In genomic region chr19:29664753-29665214, GRCh38 we compare ENCODE assay signal across 8 cellular contexts. TPM values are rescaled to one million over a fixed set of nuclear protein-coding genes. Genes with fewer than 3 reads are reported as not detected.
A peak's percentile ranks its signal among the peaks of the same experiment; 100 is the strongest.
DNase-seq lines count a peak whose midpoint lies in the region; ATAC-seq and TF ChIP-seq lines count a peak whose summit lies in the region.

No MANE protein-coding gene starts in this region.

- peak; percentile 9 for ATAC-seq in activated CD4-positive, alpha-beta T cell treated with anti-CD3 and anti-CD28 coated beads for 36 hours
- ATAC-seq in activated T-cell treated with anti-CD3 and anti-CD28 coated beads, Interleukin-2, amount 50 U/mL, for 72 hours (replicated peaks in 1 of 2) = peak in 1 of 2 donors; percentile 42

- DNase-seq in activated CD4-positive, alpha-beta T cell treated with anti-CD3 and anti-CD28 coated beads for 36 hours = no peak
- DNase-seq in activated CD4-positive, alpha-beta T cell treated with anti-CD3 and anti-CD28 coated beads, Interleukin-2, amount 50 U/mL, for 1 hour = no peak
- DNase-seq in activated T-cell treated with anti-CD3 and anti-CD28 coated beads, Interleukin-2, amount 50 U/mL, for 72 hours = no peak
- DNase-seq in kidney epithelial cell (ENCODE audit: low read depth) (no peak), thyroid gland (no peak), DMS153 (lab: John Stamatoyannopoulos, UW) (no peak), islet precursor cell (no peak), head of caudate nucleus (no peak)

- H3K27me3 ChIP-seq in kidney epithelial cell (ENCODE audit: control insufficient read depth, insufficient read depth, low read length) (no peaks in the 10 kb centered on the region), thyroid gland (no peaks in the 10 kb centered on the region)

- H3K36me3 Mint-ChIP-seq in activated CD4-positive, alpha-beta T cell treated with anti-CD3 and anti-CD28 coated beads for 36 hours (ENCODE audit: low read depth) = peaks cover 18% of the 10 kb centered on the region
- H3K36me3 Mint-ChIP-seq in activated T-cell treated with anti-CD3 and anti-CD28 coated beads, Interleukin-2, amount 50 U/mL, for 72 hours (ENCODE audit: insufficient read depth in 2 of 2) = peaks cover 5 to 8% of the 10 kb centered on the region in 2 donors

- peak overlapping the region; percentile 82 for H3K4me3 ChIP-seq in kidney epithelial cell (ENCODE audit: low read depth, low read length)
- H3K4me3 ChIP-seq in thyroid gland (replicated peaks in 1 of 3) = peak overlapping the region; percentile 30 to 93 (median 87)

- peaks cover 70% of the 10 kb centered on the region for H3K4me1 Mint-ChIP-seq in activated CD4-positive, alpha-beta T cell treated with anti-CD3 and anti-CD28 coated beads for 36 hours
- peaks cover 70% of the 10 kb centered on the region for H3K4me1 Mint-ChIP-seq in activated T-cell treated with anti-CD3 and anti-CD28 coated beads, Interleukin-2, amount 50 U/mL, for 72 hours (ENCODE audit: low read depth)

- H3K4me3 Mint-ChIP-seq in activated CD4-positive, alpha-beta T cell treated with anti-CD3 and anti-CD28 coated beads for 36 hours = peak overlapping the region; percentile 72
- peak overlapping the region; percentile 69 to 85 for H3K4me3 Mint-ChIP-seq in activated T-cell treated with anti-CD3 and anti-CD28 coated beads, Interleukin-2, amount 50 U/mL, for 72 hours

- intact Hi-C loops in activated CD4-positive, alpha-beta T cell treated with anti-CD3 and anti-CD28 coated beads for 36 hours (cut with DNase I, micrococcal nuclease) = loop anchor here (1.0 to 10.0 kb wide), 11 partner anchors 16 to 1550 kb away; partner anchors contain the start of genes C19orf12 (in 1 of the 2), POP4 (in 1 of the 2), UQCRFS1 (in 1 of the 2) and URI1 (in 1 of the 2)
- intact Hi-C loops in thyroid gland (cut with DNase I) = loop anchor here (10.0 kb wide), 1 partner anchor 50 kb away; the partner anchor contains the start of gene C19orf12
- intact Hi-C loops in head of caudate nucleus (cut with DNase I) = loop anchor here (10.0 kb wide), 1 partner anchor 50 kb away; the partner anchor contains the start of gene C19orf12

- TF ChIP-seq CTCF in kidney epithelial cell (IDR thresholded peaks at IDR 0.05; ENCODE audit: insufficient read depth, low read length, poor library complexity, severe bottlenecking) (no peak), thyroid gland (IDR thresholded peaks at IDR 0.05) (no peak)

- CTCF ChIA-PET in activated CD4-positive, alpha-beta T cell treated with anti-CD3 and anti-CD28 coated beads for 36 hours (lab: Charles Lee) = interaction anchor here (0.6 to 5.2 kb wide), 10 partner anchors 8 to 58 kb away, joined by 3 to 55 read pairs (median 7); partner anchors contain the start of genes C19orf12 and POP4

- H3K9me3 Mint-ChIP-seq in activated CD4-positive, alpha-beta T cell treated with anti-CD3 and anti-CD28 coated beads for 36 hours (ENCODE audit: low read depth) = no peaks in the 10 kb centered on the region
- H3K9me3 Mint-ChIP-seq in activated T-cell treated with anti-CD3 and anti-CD28 coated beads, Interleukin-2, amount 50 U/mL, for 72 hours = no peaks in the 10 kb centered on the region

- no peaks in the 10 kb centered on the region for H3K27me3 Mint-ChIP-seq in activated CD4-positive, alpha-beta T cell treated with anti-CD3 and anti-CD28 coated beads for 36 hours
- no peaks in the 10 kb centered on the region for H3K27me3 Mint-ChIP-seq in activated T-cell treated with anti-CD3 and anti-CD28 coated beads, Interleukin-2, amount 50 U/mL, for 72 hours (ENCODE audit: low read depth)

- WGBS in thyroid gland, 2 donors = 26 to 27% methylated on average over 18 to 20 of the region's 22 CpGs

- H3K36me3 ChIP-seq in kidney epithelial cell (ENCODE audit: control insufficient read depth, insufficient read depth, low read length) = no peaks in the 10 kb centered on the region
- no peaks in the 10 kb centered on the region for H3K36me3 ChIP-seq in thyroid gland

- H3K27ac Mint-ChIP-seq in activated CD4-positive, alpha-beta T cell treated with anti-CD3 and anti-CD28 coated beads for 36 hours = peak overlapping the region; percentile 28
- no peak overlapping the region for H3K27ac Mint-ChIP-seq in activated T-cell treated with anti-CD3 and anti-CD28 coated beads, Interleukin-2, amount 50 U/mL, for 72 hours

- no peaks in the 10 kb centered on the region for H3K9me3 ChIP-seq in thyroid gland

- H3K4me1 ChIP-seq in thyroid gland = peaks cover 26 to 60% of the 10 kb centered on the region in 2 donors

- TF ChIP-seq POLR2A in thyroid gland (IDR thresholded peaks at IDR 0.05) = no peak

- peak overlapping the region in 2 of 3 donors; percentile 54 to 63 for H3K27ac ChIP-seq in thyroid gland

- POLR2A ChIA-PET in activated CD4-positive, alpha-beta T cell treated with anti-CD3 and anti-CD28 coated beads for 36 hours (lab: Charles Lee) = interaction anchor here (0.7 to 1.4 kb wide), 4 partner anchors 45 to 140 kb away, joined by 4 to 7 read pairs (median 5); partner anchors contain the start of genes C19orf12 and POP4

RNA-seq across cellular contexts. Expression of gene PLEKHF1, which starts 0.5 kb away (rescaled TPM):
- total RNA-seq in activated CD4-positive, alpha-beta T cell treated with anti-CD3 and anti-CD28 coated beads for 36 hours = 10 to 100 TPM; 25.4 to 26.6 TPM
- total RNA-seq in activated T-cell treated with anti-CD3 and anti-CD28 coated beads, Interleukin-2, amount 50 U/mL, for 72 hours = 10 to 100 TPM; 21.3 to 21.5 TPM
- 59.0 and 70.3 TPM in 2 replicates for total RNA-seq in kidney epithelial cell
- 10 to 100 TPM; 12.1 to 20.3 (median 16.5) TPM for total RNA-seq in thyroid gland

RNA-seq across cellular contexts. Expression of gene C19orf12, which starts 50.3 kb away (rescaled TPM):
- 10 to 100 TPM; 26.7 to 35.7 TPM for total RNA-seq in activated CD4-positive, alpha-beta T cell treated with anti-CD3 and anti-CD28 coated beads for 36 hours
- 10 to 100 TPM; 32.1 to 35.6 TPM for total RNA-seq in activated T-cell treated with anti-CD3 and anti-CD28 coated beads, Interleukin-2, amount 50 U/mL, for 72 hours
- total RNA-seq in kidney epithelial cell = 39.8 and 39.9 TPM in 2 replicates
- total RNA-seq in thyroid gland = 10 to 100 TPM; 24.4 to 34.0 (median 31.9) TPM

RNA-seq across cellular contexts. Expression of gene POP4, which starts 58.7 kb away (rescaled TPM):
- 100 to 1,000 TPM; 101 to 136 TPM for total RNA-seq in activated CD4-positive, alpha-beta T cell treated with anti-CD3 and anti-CD28 coated beads for 36 hours
- 10 to 100 TPM; 62.6 to 65.3 TPM for total RNA-seq in activated T-cell treated with anti-CD3 and anti-CD28 coated beads, Interleukin-2, amount 50 U/mL, for 72 hours
- 68.1 and 74.9 TPM in 2 replicates for total RNA-seq in kidney epithelial cell
- 10 to 100 TPM; 53.4 to 91.4 (median 87.8) TPM for total RNA-seq in thyroid gland
